8 cellular contexts compared by ENCODE assay signal in genomic region chr2:199024224-199024623, GRCh38.
"Had no signal": no experiment of that assay in that cellular context is flagged by ENCODE, and none has a peak within 500 bp of the region (broad histone marks: within the 10 kb centered on the region; RNA-seq: fewer than 3 reads in every experiment).

No MANE protein-coding gene starts in this region.

- H3K4me1 Mint-ChIP-seq: IgD-negative memory B cell had no signal

- H3K4me3 ChIP-seq: K562 had no signal

- H3K36me3 Mint-ChIP-seq: IgD-negative memory B cell had no signal

- ATAC-seq: K562 had no signal

- H3K27ac Mint-ChIP-seq: IgD-negative memory B cell had no signal

- H3K27me3 Mint-ChIP-seq: IgD-negative memory B cell had no signal

- H3K27ac ChIP-seq: HL-60, KMS-11 had no signal

- H3K4me3 Mint-ChIP-seq: IgD-negative memory B cell had no signal

- H3K4me2 ChIP-seq: KMS-11 had no signal

- DNase-seq: IMR-90, KBM-7, KG1 had no signal

- FAIRE-seq: HTR-8/SVneo, K562 had no signal

- H3K9ac ChIP-seq: KMS-11 had no signal
